9 cellular contexts compared by ENCODE assay signal in genomic region chr14:94354190-94354589, GRCh38. TPM values are rescaled to one million over a fixed set of nuclear protein-coding genes. Genes with fewer than 3 reads are reported as not detected.
"Had no signal": no experiment of that assay in that cellular context is flagged by ENCODE, and none has a peak within 500 bp of the region (broad histone marks: within the 10 kb centered on the region; RNA-seq: fewer than 3 reads in every experiment).

No MANE protein-coding gene starts in this region.

RNA-seq across cellular contexts. Expression of gene SERPINA2, which starts 12.3 kb away (rescaled TPM):
- total RNA-seq: HT1080, IMR-90, NCI-H460, PC-9, Peyer's patch, Right ventricle myocardium inferior, RPMI7951, SJCRH30 had no signal
- polyA plus RNA-seq: HepG2, IMR-90 had no signal

RNA-seq across cellular contexts. Expression of gene SERPINA6, which starts 31.1 kb away (rescaled TPM):
- total RNA-seq: IMR-90, NCI-H460, PC-9, Peyer's patch, Right ventricle myocardium inferior, SJCRH30 had no signal
- polyA plus RNA-seq: IMR-90 had no signal

RNA-seq across cellular contexts. Expression of gene SERPINA1, which starts 34.2 kb away (rescaled TPM):
- total RNA-seq: PC-9, SJCRH30 had no signal
